ENCODE assay signal across 22 cellular contexts in the genomic region with DNA sequence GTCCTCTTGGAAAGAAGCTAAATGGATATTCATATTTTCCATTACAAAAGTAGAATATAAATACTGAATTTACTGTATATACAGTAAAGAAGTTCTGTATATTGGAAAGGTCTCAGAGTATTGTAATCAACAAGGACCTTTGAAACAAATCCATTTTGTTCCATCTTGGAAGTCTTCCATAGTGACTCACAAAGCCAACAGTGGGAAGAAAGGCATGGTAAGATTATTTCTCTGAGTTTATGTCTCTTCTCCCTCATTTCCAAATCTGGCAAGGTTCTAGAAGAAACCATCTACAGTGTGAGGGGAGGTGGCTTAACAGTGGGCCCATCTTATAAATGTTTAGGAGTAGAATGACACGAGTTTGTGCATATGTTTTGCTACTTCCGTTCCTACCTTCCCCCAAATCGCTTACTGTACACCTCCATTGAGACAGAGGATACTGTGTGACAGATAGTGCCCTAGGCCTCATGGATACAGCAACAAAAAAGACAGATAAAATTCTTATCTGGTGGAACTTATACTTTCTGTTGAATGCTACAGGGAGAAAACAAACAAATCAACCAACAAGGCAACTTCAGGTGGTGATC. TPM values are rescaled to one million over a fixed set of nuclear protein-coding genes. Genes with fewer than 3 reads are reported as not detected.
DNase-seq lines count a peak whose midpoint lies in the region; ATAC-seq, FAIRE-seq and TF ChIP-seq lines count a peak whose summit lies in the region.
"Had no signal": no experiment of that assay in that cellular context is flagged by ENCODE, and none has a peak within 500 bp of the region (broad histone marks: within the 10 kb centered on the region; RNA-seq: fewer than 3 reads in every experiment).

No MANE protein-coding gene starts in this region.

- H3K9me1 ChIP-seq in IMR-90 (ENCODE audit: insufficient read depth, low read length) (no peaks in the 10 kb centered on the region), K562 (ENCODE audit: control insufficient read depth, insufficient read depth, low read length) (no peaks in the 10 kb centered on the region)

- H3K27me3 Mint-ChIP-seq in GM23338 (ENCODE audit: insufficient read depth, low read depth, poor library complexity): peaks cover 2% of the 10 kb centered on the region
- H3K27me3 Mint-ChIP-seq: activated naive CD8-positive, alpha-beta T cell treated with anti-CD3 and anti-CD28 coated beads, Interleukin-2, amount 50 U/mL, for 24 hours; activated T-helper 17 cell treated with anti-CD3 and anti-CD28 coated beads, Interleukin-2, amount 50 U/mL, for 72 hours had no signal

- H4K91ac ChIP-seq in IMR-90 (ENCODE audit: insufficient read depth, low read depth, low read length): peak overlapping the region; percentile 72

- H3K9me3 ChIP-seq in AG04450 (ENCODE audit: control insufficient read depth, insufficient read depth, low read length) (no peaks in the 10 kb centered on the region), IMR-90 (ENCODE audit: control insufficient read depth, insufficient read depth, low read length) (no peaks in the 10 kb centered on the region), K562 (replicated peaks; ENCODE audit: control insufficient read depth, insufficient read depth, low read depth, low read length) (no peaks in the 10 kb centered on the region)
- H3K9me3 ChIP-seq: vagina had no signal

- H3K4me3 Mint-ChIP-seq in GM23338: no peak overlapping the region
- H3K4me3 Mint-ChIP-seq: activated naive CD8-positive, alpha-beta T cell treated with anti-CD3 and anti-CD28 coated beads, Interleukin-2, amount 50 U/mL, for 24 hours; activated T-helper 17 cell treated with anti-CD3 and anti-CD28 coated beads, Interleukin-2, amount 50 U/mL, for 72 hours; CD8-positive, alpha-beta T cell; memory B cell; nephron progenitor cell had no signal

- H2AFZ ChIP-seq in IMR-90 (replicated peaks; ENCODE audit: low read length, poor library complexity): peak overlapping the region; percentile 54
- peak overlapping the region; percentile 82 for H2AFZ ChIP-seq in K562 (ENCODE audit: low read depth, low read length)
- no peak overlapping the region for H2AFZ ChIP-seq in GM23338

- CTCF ChIA-PET in AG04450 (lab: Charles Lee) (interaction anchor here (1.0 kb wide), 1 partner anchor 233 kb away, joined by 3 read pairs; no protein-coding TSS in a partner anchor), IMR-90 (lab: Yijun Ruan, JAX) (interaction anchor here (1.6 kb wide), 1 partner anchor 11 kb away, joined by 5 read pairs; no protein-coding TSS in a partner anchor), K562 (lab: Yijun Ruan, JAX; ENCODE audit: low intra/inter-chr PET ratio) (no interaction called here)

- TF ChIP-seq RAD21 in IMR-90 (IDR thresholded peaks at IDR 0.05; ENCODE audit: low read length) (no peak), K562 (CRISPR knock-in tag; conservative IDR thresholded peaks at IDR 0.05 in 1 of 2, IDR thresholded peaks at IDR 0.05 in 1 of 2) (no peak)

- peak; percentile 85 for DNase-seq in AG04450 (ENCODE audit: low read depth, low spot score)
- DNase-seq in IMR-90: peak; percentile 94
- peak in 1 of 4 experiments; percentile 23 for DNase-seq in K562 (ENCODE audit: extremely low read depth in 1 of 4, low spot score in 3 of 4)
- DNase-seq in foreskin melanocyte: peak; percentile 60
- no peak for DNase-seq in GM23338 (ENCODE audit: low spot score)
- DNase-seq: activated naive CD8-positive, alpha-beta T cell treated with anti-CD3 and anti-CD28 coated beads, Interleukin-2, amount 50 U/mL, for 24 hours; CD8-positive, alpha-beta T cell; NCI-H1105; NCI-H2171 treated with DMSO at 0.1 percent for 48 hours; nephron progenitor cell; NK-92 treated with Interleukin-12 subunit alpha and Interleukin-12 subunit beta, amount 100 ng/mL, for 24 hours; T-helper 1 cell had no signal

- H3K4me3 ChIP-seq in AG04450 (ENCODE audit: low read depth, low read length): no peak overlapping the region
- H3K4me3 ChIP-seq in IMR-90 (ENCODE audit: insufficient read depth, low read depth, low read length): no peak overlapping the region
- H3K4me3 ChIP-seq in K562: no peak overlapping the region
- no peak overlapping the region for H3K4me3 ChIP-seq in GM23338
- H3K4me3 ChIP-seq: vagina had no signal

- peaks cover 20% of the 10 kb centered on the region for H3K4me1 ChIP-seq in IMR-90 (ENCODE audit: control insufficient read depth, insufficient read depth, low read length)
- H3K4me1 ChIP-seq in K562 (replicated peaks in 1 of 2; ENCODE audit: control insufficient read depth in 2 of 2, insufficient read depth in 2 of 2, low read length in 2 of 2): peaks cover 0 to 34% of the 10 kb centered on the region in 2 experiments; a peak in 3 of 5 replicates
- H3K4me1 ChIP-seq in GM23338 (ENCODE audit: insufficient read depth): peaks cover 10% of the 10 kb centered on the region; the same call in 1 of the 2 replicates
- H3K4me1 ChIP-seq: vagina had no signal

- WGBS in IMR-90 (ENCODE audit: extremely low coverage in 2 of 2, insufficient read length in 1 of 2), 2 experiments: no CpG with 5 or more reads among the region's 3 CpGs
- 16% methylated on average over 3 of the region's 3 CpGs for WGBS in K562 (ENCODE audit: insufficient coverage, low coverage, missing lambda C conversion rate)

- peak overlapping the region; percentile 81; the same call in 1 of the 2 replicates for H3K23ac ChIP-seq in IMR-90 (ENCODE audit: low read depth, low read length)

- in situ Hi-C loops in IMR-90 (cut with MboI; ENCODE audit: low sequenced_read_pairs): no loop called here
- in situ Hi-C loops in K562 (cut with MboI): no loop called here

- H3K4ac ChIP-seq in IMR-90 (ENCODE audit: low read depth, low read length): peak overlapping the region; percentile 89

- H2BK15ac ChIP-seq in IMR-90 (ENCODE audit: low read depth, low read length): peak overlapping the region; percentile 86

- H2BK20ac ChIP-seq in IMR-90 (ENCODE audit: low read depth, low read length): peak overlapping the region; percentile 94

- H3K27me3 ChIP-seq in AG04450 (ENCODE audit: control insufficient read depth, insufficient read depth, low read length) (no peaks in the 10 kb centered on the region), IMR-90 (ENCODE audit: control insufficient read depth, insufficient read depth, low read length) (no peaks in the 10 kb centered on the region), K562 (ENCODE audit: control insufficient read depth in 2 of 2, insufficient read depth in 2 of 2, low read length in 2 of 2) (no peaks in the 10 kb centered on the region), GM23338 (ENCODE audit: insufficient read depth) (no peaks in the 10 kb centered on the region)
- H3K27me3 ChIP-seq: vagina had no signal

- TF ChIP-seq CTCF in AG04450 (IDR thresholded peaks at IDR 0.05; ENCODE audit: low read depth, low read length) (no peak), IMR-90 (conservative IDR thresholded peaks at IDR 0.05; ENCODE audit: low read depth, low read length) (no peak), K562 (IDR thresholded peaks at IDR 0.05 in 2 of 3, conservative IDR thresholded peaks at IDR 0.05 in 1 of 3; ENCODE audit: insufficient read depth in 2 of 3, low read depth in 1 of 3, low read length in 3 of 3) (no peak), GM23338 (conservative IDR thresholded peaks at IDR 0.05; ENCODE audit: low read depth in 2 of 2) (no peak)

- H3K27ac Mint-ChIP-seq in GM23338: no peak overlapping the region
- H3K27ac Mint-ChIP-seq: activated naive CD8-positive, alpha-beta T cell treated with anti-CD3 and anti-CD28 coated beads, Interleukin-2, amount 50 U/mL, for 24 hours; activated T-helper 17 cell treated with anti-CD3 and anti-CD28 coated beads, Interleukin-2, amount 50 U/mL, for 72 hours; CD8-positive, alpha-beta T cell; memory B cell; nephron progenitor cell had no signal

- H3K36me3 Mint-ChIP-seq in GM23338 (ENCODE audit: low read depth): no peaks in the 10 kb centered on the region
- H3K36me3 Mint-ChIP-seq: CD8-positive, alpha-beta T cell; memory B cell had no signal

- H3K4me2 ChIP-seq in IMR-90 (ENCODE audit: low read depth, low read length) (peak overlapping the region; percentile 41; the same call in 1 of the 2 replicates), K562 (ENCODE audit: insufficient read depth, low read length) (no peak overlapping the region; the same call in 1 of the 2 replicates), GM23338 (no peak overlapping the region)

- H3K36me3 ChIP-seq in IMR-90 (ENCODE audit: control insufficient read depth, insufficient read depth, low read length) (no peaks in the 10 kb centered on the region), K562 (ENCODE audit: control insufficient read depth, insufficient read depth, low read length) (no peaks in the 10 kb centered on the region), GM23338 (ENCODE audit: insufficient read depth) (no peaks in the 10 kb centered on the region)
- H3K36me3 ChIP-seq: vagina had no signal

- H4K20me1 ChIP-seq in IMR-90 (ENCODE audit: insufficient read depth, low read length) (no peaks in the 10 kb centered on the region), K562 (replicated peaks; ENCODE audit: control insufficient read depth, insufficient read depth, low read length) (no peaks in the 10 kb centered on the region), GM23338 (replicated peaks; ENCODE audit: insufficient read depth) (no peaks in the 10 kb centered on the region)

- FAIRE-seq in K562 (lab: Jason Lieb, UNC): no peak
- FAIRE-seq: A204.1, GM12891, islet of Langerhans had no signal

- no peaks in the 10 kb centered on the region for H3K9me3 Mint-ChIP-seq in GM23338
- H3K9me3 Mint-ChIP-seq: activated naive CD8-positive, alpha-beta T cell treated with anti-CD3 and anti-CD28 coated beads, Interleukin-2, amount 50 U/mL, for 24 hours; activated T-helper 17 cell treated with anti-CD3 and anti-CD28 coated beads, Interleukin-2, amount 50 U/mL, for 72 hours; CD8-positive, alpha-beta T cell; memory B cell; nephron progenitor cell had no signal

- no peak overlapping the region for H2AK9ac ChIP-seq in IMR-90 (replicated peaks; ENCODE audit: low read depth, low read length, poor library complexity)

- H3K4me1 Mint-ChIP-seq in GM23338: peaks cover 14% of the 10 kb centered on the region
- H3K4me1 Mint-ChIP-seq: activated naive CD8-positive, alpha-beta T cell treated with anti-CD3 and anti-CD28 coated beads, Interleukin-2, amount 50 U/mL, for 24 hours; activated T-helper 17 cell treated with anti-CD3 and anti-CD28 coated beads, Interleukin-2, amount 50 U/mL, for 72 hours; memory B cell; nephron progenitor cell had no signal

- TF ChIP-seq EP300 in K562 (IDR thresholded peaks at IDR 0.05; ENCODE audit: low read length): no peak

- H3K9ac ChIP-seq in IMR-90 (ENCODE audit: low read depth, low read length): no peak overlapping the region
- 0 out of 4 replicates have a peak overlapping the region, but pooled peaks of 1 of the 2 experiments have one; percentile 8 for H3K9ac ChIP-seq in K562 (ENCODE audit: insufficient read depth in 1 of 2, low read depth in 2 of 2, low read length in 2 of 2)

- H3K56ac ChIP-seq in IMR-90 (ENCODE audit: extremely low read depth, insufficient read depth, low read length): peak overlapping the region; percentile 79

- no peaks in the 10 kb centered on the region for H3F3A ChIP-seq in GM23338 (replicated peaks; ENCODE audit: low read depth)

- BruUV-seq in IMR-90 (replicated peaks; lab: Mats Ljungman, UMichigan) (no TSS peak), K562 (replicated peaks; lab: Mats Ljungman, UMichigan) (no TSS peak)

- peak; percentile 80 for ATAC-seq in IMR-90 (ENCODE audit: low read depth)
- peak; percentile 53 for ATAC-seq in K562
- ATAC-seq in HG02885 (IDR thresholded peaks at IDR 0.05; ENCODE audit: poor library complexity, unreplicated experiment): no peak
- ATAC-seq in GM19351 (IDR thresholded peaks at IDR 0.05; ENCODE audit: unreplicated experiment): no peak
- no peak for ATAC-seq in GM23338
- no peak for ATAC-seq in GM18867 (IDR thresholded peaks at IDR 0.05; ENCODE audit: unreplicated experiment)
- ATAC-seq: activated naive CD8-positive, alpha-beta T cell treated with anti-CD3 and anti-CD28 coated beads, Interleukin-2, amount 50 U/mL, for 24 hours; activated T-helper 17 cell treated with anti-CD3 and anti-CD28 coated beads, Interleukin-2, amount 50 U/mL, for 72 hours; CD8-positive, alpha-beta T cell; Right ventricle myocardium inferior had no signal

- peak overlapping the region; percentile 98 for H4K5ac ChIP-seq in IMR-90 (ENCODE audit: low read depth, low read length)

- peaks cover 12% of the 10 kb centered on the region; the same call in 1 of the 2 replicates for H3K9me2 ChIP-seq in GM23338 (ENCODE audit: insufficient read depth)

- no peaks in the 10 kb centered on the region for H3K79me1 ChIP-seq in IMR-90 (ENCODE audit: low read depth in 1 of 2, low read length in 2 of 2)

- peak overlapping the region; percentile 94 for H2BK120ac ChIP-seq in IMR-90 (ENCODE audit: low read depth, low read length)

- H3K79me2 ChIP-seq in K562 (ENCODE audit: control insufficient read depth, insufficient read depth, low read length): no peaks in the 10 kb centered on the region
- H3K79me2 ChIP-seq in GM23338 (replicated peaks; ENCODE audit: insufficient read depth): no peaks in the 10 kb centered on the region

- TF ChIP-seq POLR2A in IMR-90 (IDR thresholded peaks at IDR 0.05; ENCODE audit: low read depth, low read length) (no peak), K562 (conservative IDR thresholded peaks at IDR 0.05) (no peak)

- peak overlapping the region; percentile 88 for H2BK5ac ChIP-seq in IMR-90 (ENCODE audit: low read depth, low read length, poor library complexity, severe bottlenecking)

- peak overlapping the region; percentile 85 for H2AK5ac ChIP-seq in IMR-90 (ENCODE audit: low read depth, low read length)

- H4K8ac ChIP-seq in IMR-90 (ENCODE audit: low read depth in 2 of 2, low read length in 2 of 2): peak overlapping the region; percentile 32 to 91

- H3K27ac ChIP-seq in AG04450 (ENCODE audit: low read depth, low read length): peak overlapping the region; percentile 47
- H3K27ac ChIP-seq in IMR-90 (ENCODE audit: insufficient read depth, low read length): peak overlapping the region; percentile 99
- peak overlapping the region; percentile 9; the same call in 2 of the 3 replicates for H3K27ac ChIP-seq in K562 (ENCODE audit: extremely low read depth, low read depth, low read length)
- no peak overlapping the region for H3K27ac ChIP-seq in GM23338 (ENCODE audit: low read depth)
- H3K27ac ChIP-seq: vagina had no signal

- POLR2A ChIA-PET in AG04450 (lab: Yijun Ruan, JAX): interaction anchor here (1.0 to 1.2 kb wide), 2 partner anchors 15 to 206 kb away, joined by 3 to 4 read pairs; a partner anchor contains a TSS
- POLR2A ChIA-PET in IMR-90 (lab: Charles Lee; ENCODE audit: unreplicated experiment): no interaction called here
- POLR2A ChIA-PET in K562 (lab: Yijun Ruan, JAX): interaction anchor here (1.0 to 1.1 kb wide), 2 partner anchors 12 to 13 kb away, joined by 3 to 4 read pairs; no protein-coding TSS in a partner anchor

- dilution Hi-C loops in IMR-90 (cut with HindIII; ENCODE audit: low sequenced_read_pairs, unreplicated experiment): no loop called here

- peak overlapping the region; percentile 94 for H3K18ac ChIP-seq in IMR-90 (ENCODE audit: low read depth, low read length)

- peak overlapping the region; percentile 91 for H3K14ac ChIP-seq in IMR-90 (replicated peaks; ENCODE audit: low read depth, low read length)

- intact Hi-C loops in IMR-90 (cut with micrococcal nuclease) (no loop called here), K562 (cut with micrococcal nuclease) (no loop called here)

RNA-seq across cellular contexts. Expression of a gene that starts 22.1 kb away (rescaled TPM):
- polyA plus RNA-seq in AG04450 (2011; rRNA removed) (21.4 and 31.7 TPM in 2 replicates), IMR-90 (2012; rRNA removed) (4.6 and 7.7 TPM in 2 replicates), K562 (2011; rRNA removed) (40.6 and 61.7 TPM in 2 replicates), K562 (2014; fragmentation: Illumina TruSeq; extraction: Trizol) (54.3 and 62.1 TPM in 2 replicates), K562 (2014; fragmentation: Nextera tagmentation; extraction: Ambion mirVana) (10 to 100 TPM; 20.6 to 25.8 TPM), K562 (2014; rRNA removed) (45.4 and 50.5 TPM in 2 replicates), GM23338 (2016; fragmentation: Nextera tagmentation; extraction: Ambion mirVana) (20.1 and 23.2 TPM in 2 replicates)
- polyA minus RNA-seq in AG04450 (2011; rRNA and poly(A)+ RNA removed): 9.4 and 21.1 TPM in 2 replicates
- total RNA-seq in IMR-90 (2012; rRNA removed) (13.4 and 22.8 TPM in 2 replicates), K562 (2014; rRNA removed) (42.0 and 53.7 TPM in 2 replicates), K562 (2014; rRNA removed; fragmentation: Illumina TruSeq; extraction: Trizol) (96.7 and 113 TPM in 2 replicates), K562 (2015; rRNA removed; fragmentation: Illumina TruSeq; extraction: Trizol) (69.7 and 73.9 TPM in 2 replicates), K562 (2021) (66.4 and 66.7 TPM in 2 replicates)
- 0.77 and 1.4 TPM in 2 replicates for polyA plus RNA-seq in IMR-90 (2012; cell fraction: cytosol; rRNA removed)
- polyA plus RNA-seq in IMR-90 (2012; cell fraction: nucleus; rRNA removed; ENCODE audit: low replicate concordance): 0.90 and 7.3 TPM in 2 replicates
- total RNA-seq in K562 (2011; cell fraction: chromatin; rRNA removed; ENCODE audit: low replicate concordance): 31.2 and 100 TPM in 2 replicates
- 12.0 and 17.5 TPM in 2 replicates for total RNA-seq in K562 (2011; cell fraction: nucleolus; rRNA removed)
- 39.2 and 64.7 TPM in 2 replicates for total RNA-seq in K562 (2011; cell fraction: nucleoplasm; rRNA removed)
- 5.3 and 11.1 TPM in 2 replicates for polyA plus RNA-seq in K562 (2011; cell fraction: cytosol; rRNA removed)
- 19.1 and 29.0 TPM in 2 replicates for polyA plus RNA-seq in K562 (2011; cell fraction: nucleus; rRNA removed)
- polyA plus RNA-seq in K562 (2012): 29.6 and 39.3 TPM in 2 replicates
- polyA minus RNA-seq in K562 (2011; rRNA and poly(A)+ RNA removed): 65.0 and 84.1 TPM in 2 replicates
- 24.6 and 25.9 TPM in 2 replicates for polyA minus RNA-seq in K562 (2011; cell fraction: cytosol; rRNA and poly(A)+ RNA removed)
- polyA minus RNA-seq in K562 (2011; cell fraction: nucleus; rRNA and poly(A)+ RNA removed): 28.0 and 57.1 TPM in 2 replicates
- total RNA-seq in GM23338 (2014; rRNA removed; shearing (Covaris generic)): 27.5 and 28.4 TPM in 2 replicates

Comparison
In these comparisons a context has a peak if more than half of its experiments do, and no peak if none do; other contexts are left out.
1. ATAC-seq: peak in IMR-90 (single experiment) and K562 (single experiment); none in HG02885 (single experiment), GM19351 (single experiment), GM23338 (single experiment) and GM18867 (single experiment).